ENCODE assay signal across 8 cellular contexts in genomic region chr14:30656190-30656632, GRCh38. TPM values are rescaled to one million over a fixed set of nuclear protein-coding genes. Genes with fewer than 3 reads are reported as not detected.
DNase-seq lines count a peak whose midpoint lies in the region; ATAC-seq and TF ChIP-seq lines count a peak whose summit lies in the region.

No MANE protein-coding gene starts in this region.

- CTCF ChIA-PET in AG04450 (lab: Charles Lee) (interaction anchor here (0.6 to 0.8 kb wide), 3 partner anchors 28 to 249 kb away, joined by 3 to 4 read pairs (median 3); no protein-coding TSS in a partner anchor), GM10248 (lab: Yijun Ruan, JAX) (interaction anchor here (0.7 to 1.1 kb wide), 13 partner anchors 8 to 278 kb away, joined by 3 to 11 read pairs (median 3); no protein-coding TSS in a partner anchor)

- POLR2A ChIA-PET in AG04450 (lab: Yijun Ruan, JAX) (no interaction called here), GM10248 (lab: Yijun Ruan, JAX) (no interaction called here)

- TF ChIP-seq CTCF in AG04450 (IDR thresholded peaks at IDR 0.05; ENCODE audit: low read depth, low read length) (peak; percentile 65), GM10248 (IDR thresholded peaks at IDR 0.05; ENCODE audit: control extremely low read depth, extremely low read depth, low read depth, missing control alignments) (peak; percentile 66), astrocyte of the cerebellum (IDR thresholded peaks at IDR 0.05; ENCODE audit: low read depth, low read length, missing control alignments) (peak; percentile 75)

- DNase-seq in AG04450 (ENCODE audit: low read depth, low spot score) (no peak), GM10248 (ENCODE audit: extremely low spot score) (peak; percentile 14), NCI-H69 (lab: John Stamatoyannopoulos, UW) (peak; percentile 58), astrocyte of the cerebellum (ENCODE audit: low read depth) (no peak), iPS DF 4.7 (ENCODE audit: extremely low read depth, low spot score) (peak; percentile 22)
- peak; percentile 18 for DNase-seq in stimulated activated CD4-positive, alpha-beta T cell treated with anti-CD3 and anti-CD28 coated beads, Interleukin-4, amount 100 ng/mL, for 24 hours

- H3K27me3 ChIP-seq in AG04450 (ENCODE audit: control insufficient read depth, insufficient read depth, low read length): no peaks in the 10 kb centered on the region

- H3K4me3 ChIP-seq in AG04450 (ENCODE audit: low read depth, low read length): no peak overlapping the region
- H3K4me3 ChIP-seq in astrocyte of the cerebellum (ENCODE audit: low read depth, low read length): no peak overlapping the region

- H3K9me3 ChIP-seq in AG04450 (ENCODE audit: control insufficient read depth, insufficient read depth, low read length): no peaks in the 10 kb centered on the region

- ATAC-seq in HG02571 (IDR thresholded peaks at IDR 0.05; ENCODE audit: unreplicated experiment): no peak
- ATAC-seq in HG03025 (IDR thresholded peaks at IDR 0.05; ENCODE audit: low FRiP score, unreplicated experiment): no peak

- in situ Hi-C loops in astrocyte of the cerebellum (cut with HindIII; ENCODE audit: low sequenced_read_pairs): no loop called here

- no peak overlapping the region for H3K27ac ChIP-seq in AG04450 (ENCODE audit: low read depth, low read length)

RNA-seq across cellular contexts. Expression of gene SCFD1, which starts 34.1 kb away (rescaled TPM):
- 109 and 160 TPM in 2 replicates for polyA plus RNA-seq in AG04450 (2011; rRNA removed)
- 67.0 and 141 TPM in 2 replicates for polyA minus RNA-seq in AG04450 (2011; rRNA and poly(A)+ RNA removed)

Comparison
In these comparisons a context has a peak if more than half of its experiments do, and no peak if none do; other contexts are left out.
1. DNase-seq: peak in GM10248 (single experiment), NCI-H69 (single experiment), iPS DF 4.7 (single experiment) and stimulated activated CD4-positive, alpha-beta T cell treated with anti-CD3 and anti-CD28 coated beads, Interleukin-4, amount 100 ng/mL, for 24 hours (single experiment); none in AG04450 (single experiment) and astrocyte of the cerebellum (single experiment).
2. Peak in every context shown above with its lines, with median percentiles within 50 percentile points of each other: CTCF ChIP-seq.